In the genomic region with DNA sequence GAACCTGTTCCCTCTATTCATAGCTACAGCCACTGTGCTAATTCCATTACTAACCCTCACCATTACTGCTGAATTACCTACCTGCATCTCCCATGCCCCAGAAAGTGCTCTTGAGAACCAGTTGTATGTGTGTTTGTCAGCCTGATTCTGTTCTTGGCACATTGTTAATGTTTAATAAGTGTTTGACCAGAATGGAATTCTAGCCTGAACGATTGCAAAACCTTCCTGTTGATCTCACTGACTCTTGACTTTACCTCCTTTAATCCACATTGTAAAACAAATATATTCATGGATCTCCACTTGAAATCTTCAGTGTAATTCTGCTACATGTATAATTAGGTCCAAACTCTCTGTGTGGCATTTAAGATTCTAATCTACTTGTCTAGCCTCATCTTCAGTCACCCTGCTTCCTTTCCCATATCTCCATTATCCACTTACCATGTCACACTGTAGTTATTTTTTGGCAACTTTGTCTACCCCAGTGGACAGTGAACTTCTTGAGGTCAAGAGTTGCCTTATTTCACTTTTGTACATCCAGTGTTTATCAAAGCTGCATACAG, we compare ENCODE assay signal across 1 cellular context.
TF ChIP-seq lines count a peak whose summit lies in the region.

No MANE protein-coding gene starts in this region.

TF ChIP-seq in HepG2, 621 proteins besides CTCF, POLR2A, EP300 and RAD21 (continued from another document and continues in another):
- TF ChIP-seq KIAA2018 (CRISPR knock-in tag; IDR thresholded peaks at IDR 0.05; ENCODE audit: borderline replicate concordance) = no peak
- TF ChIP-seq DRAP1 (CRISPR knock-in tag; IDR thresholded peaks at IDR 0.05) = peak; percentile 19; the same call in 1 of the 2 replicates
- TF ChIP-seq, protein P1, sequence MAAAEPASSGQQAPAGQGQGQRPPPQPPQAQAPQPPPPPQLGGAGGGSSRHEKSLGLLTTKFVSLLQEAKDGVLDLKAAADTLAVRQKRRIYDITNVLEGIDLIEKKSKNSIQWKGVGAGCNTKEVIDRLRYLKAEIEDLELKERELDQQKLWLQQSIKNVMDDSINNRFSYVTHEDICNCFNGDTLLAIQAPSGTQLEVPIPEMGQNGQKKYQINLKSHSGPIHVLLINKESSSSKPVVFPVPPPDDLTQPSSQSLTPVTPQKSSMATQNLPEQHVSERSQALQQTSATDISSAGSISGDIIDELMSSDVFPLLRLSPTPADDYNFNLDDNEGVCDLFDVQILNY (CRISPR knock-in tag; conservative IDR thresholded peaks at IDR 0.05) = no peak
- no peak for TF ChIP-seq DMAP1 (CRISPR knock-in tag; IDR thresholded peaks at IDR 0.05)
- TF ChIP-seq TCF7L2 (IDR thresholded peaks at IDR 0.05; ENCODE audit: low read depth, low read length) = 0 out of 2 replicates have a peak, but pooled peaks have one; percentile 8
- peak; percentile 60 for TF ChIP-seq ZMYM3 (CRISPR knock-in tag; IDR thresholded peaks at IDR 0.05)
- no peak for TF ChIP-seq ZFX (CRISPR knock-in tag; IDR thresholded peaks at IDR 0.05; ENCODE audit: low read depth)
- TF ChIP-seq, protein P2, sequence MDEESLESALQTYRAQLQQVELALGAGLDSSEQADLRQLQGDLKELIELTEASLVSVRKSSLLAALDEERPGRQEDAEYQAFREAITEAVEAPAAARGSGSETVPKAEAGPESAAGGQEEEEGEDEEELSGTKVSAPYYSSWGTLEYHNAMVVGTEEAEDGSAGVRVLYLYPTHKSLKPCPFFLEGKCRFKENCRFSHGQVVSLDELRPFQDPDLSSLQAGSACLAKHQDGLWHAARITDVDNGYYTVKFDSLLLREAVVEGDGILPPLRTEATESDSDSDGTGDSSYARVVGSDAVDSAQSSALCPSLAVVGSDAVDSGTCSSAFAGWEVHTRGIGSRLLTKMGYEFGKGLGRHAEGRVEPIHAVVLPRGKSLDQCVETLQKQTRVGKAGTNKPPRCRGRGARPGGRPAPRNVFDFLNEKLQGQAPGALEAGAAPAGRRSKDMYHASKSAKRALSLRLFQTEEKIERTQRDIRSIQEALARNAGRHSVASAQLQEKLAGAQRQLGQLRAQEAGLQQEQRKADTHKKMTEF (CRISPR knock-in tag; IDR thresholded peaks at IDR 0.05) = peak; percentile 91
- TF ChIP-seq ERF (CRISPR knock-in tag; IDR thresholded peaks at IDR 0.05) = peak; percentile 70
- TF ChIP-seq, protein P3, sequence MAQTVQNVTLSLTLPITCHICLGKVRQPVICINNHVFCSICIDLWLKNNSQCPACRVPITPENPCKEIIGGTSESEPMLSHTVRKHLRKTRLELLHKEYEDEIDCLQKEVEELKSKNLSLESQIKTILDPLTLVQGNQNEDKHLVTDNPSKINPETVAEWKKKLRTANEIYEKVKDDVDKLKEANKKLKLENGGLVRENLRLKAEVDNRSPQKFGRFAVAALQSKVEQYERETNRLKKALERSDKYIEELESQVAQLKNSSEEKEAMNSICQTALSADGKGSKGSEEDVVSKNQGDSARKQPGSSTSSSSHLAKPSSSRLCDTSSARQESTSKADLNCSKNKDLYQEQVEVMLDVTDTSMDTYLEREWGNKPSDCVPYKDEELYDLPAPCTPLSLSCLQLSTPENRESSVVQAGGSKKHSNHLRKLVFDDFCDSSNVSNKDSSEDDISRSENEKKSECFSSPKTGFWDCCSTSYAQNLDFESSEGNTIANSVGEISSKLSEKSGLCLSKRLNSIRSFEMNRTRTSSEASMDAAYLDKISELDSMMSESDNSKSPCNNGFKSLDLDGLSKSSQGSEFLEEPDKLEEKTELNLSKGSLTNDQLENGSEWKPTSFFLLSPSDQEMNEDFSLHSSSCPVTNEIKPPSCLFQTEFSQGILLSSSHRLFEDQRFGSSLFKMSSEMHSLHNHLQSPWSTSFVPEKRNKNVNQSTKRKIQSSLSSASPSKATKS (CRISPR knock-in tag; IDR thresholded peaks at IDR 0.05) = peak; percentile 59; the same call in 1 of the 2 replicates
- TF ChIP-seq ZNF614 (CRISPR knock-in tag; IDR thresholded peaks at IDR 0.05; ENCODE audit: borderline replicate concordance) = peak; percentile 94
- no peak for TF ChIP-seq ZNF605 (CRISPR knock-in tag; IDR thresholded peaks at IDR 0.05)
- TF ChIP-seq SMAD1 (CRISPR knock-in tag; IDR thresholded peaks at IDR 0.05; ENCODE audit: borderline replicate concordance, low read depth) = no peak
- TF ChIP-seq ZNF878 (CRISPR knock-in tag; IDR thresholded peaks at IDR 0.05) = no peak; the same call in 1 of the 2 replicates
- TF ChIP-seq, protein P4, sequence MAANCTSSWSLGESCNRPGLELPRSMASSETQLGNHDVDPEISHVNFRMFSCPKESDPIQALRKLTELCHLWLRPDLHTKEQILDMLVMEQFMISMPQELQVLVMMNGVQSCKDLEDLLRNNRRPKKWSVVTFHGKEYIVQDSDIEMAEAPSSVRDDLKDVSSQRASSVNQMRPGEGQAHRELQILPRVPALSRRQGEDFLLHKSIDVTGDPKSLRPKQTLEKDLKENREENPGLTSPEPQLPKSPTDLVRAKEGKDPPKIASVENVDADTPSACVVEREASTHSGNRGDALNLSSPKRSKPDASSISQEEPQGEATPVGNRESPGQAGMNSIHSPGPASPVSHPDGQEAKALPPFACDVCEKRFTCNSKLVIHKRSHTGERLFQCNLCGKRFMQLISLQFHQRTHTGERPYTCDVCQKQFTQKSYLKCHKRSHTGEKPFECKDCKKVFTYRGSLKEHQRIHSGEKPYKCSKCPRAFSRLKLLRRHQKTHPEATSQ (CRISPR knock-in tag; IDR thresholded peaks at IDR 0.05; ENCODE audit: borderline replicate concordance) = peak; percentile 82; the same call in 1 of the 2 replicates
- 0 out of 2 replicates have a peak, but pooled peaks have one; percentile 19 for TF ChIP-seq TRIM24 (CRISPR knock-in tag; IDR thresholded peaks at IDR 0.05)
- TF ChIP-seq, protein P5, sequence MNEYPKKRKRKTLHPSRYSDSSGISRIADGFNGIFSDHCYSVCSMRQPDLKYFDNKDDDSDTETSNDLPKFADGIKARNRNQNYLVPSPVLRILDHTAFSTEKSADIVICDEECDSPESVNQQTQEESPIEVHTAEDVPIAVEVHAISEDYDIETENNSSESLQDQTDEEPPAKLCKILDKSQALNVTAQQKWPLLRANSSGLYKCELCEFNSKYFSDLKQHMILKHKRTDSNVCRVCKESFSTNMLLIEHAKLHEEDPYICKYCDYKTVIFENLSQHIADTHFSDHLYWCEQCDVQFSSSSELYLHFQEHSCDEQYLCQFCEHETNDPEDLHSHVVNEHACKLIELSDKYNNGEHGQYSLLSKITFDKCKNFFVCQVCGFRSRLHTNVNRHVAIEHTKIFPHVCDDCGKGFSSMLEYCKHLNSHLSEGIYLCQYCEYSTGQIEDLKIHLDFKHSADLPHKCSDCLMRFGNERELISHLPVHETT (CRISPR knock-in tag; conservative IDR thresholded peaks at IDR 0.05) = no peak
- TF ChIP-seq ZNF629 (CRISPR knock-in tag; conservative IDR thresholded peaks at IDR 0.05) = no peak
- no peak; the same call in 1 of the 2 replicates for TF ChIP-seq MIER2 (CRISPR knock-in tag; IDR thresholded peaks at IDR 0.05)
- TF ChIP-seq, protein P6, sequence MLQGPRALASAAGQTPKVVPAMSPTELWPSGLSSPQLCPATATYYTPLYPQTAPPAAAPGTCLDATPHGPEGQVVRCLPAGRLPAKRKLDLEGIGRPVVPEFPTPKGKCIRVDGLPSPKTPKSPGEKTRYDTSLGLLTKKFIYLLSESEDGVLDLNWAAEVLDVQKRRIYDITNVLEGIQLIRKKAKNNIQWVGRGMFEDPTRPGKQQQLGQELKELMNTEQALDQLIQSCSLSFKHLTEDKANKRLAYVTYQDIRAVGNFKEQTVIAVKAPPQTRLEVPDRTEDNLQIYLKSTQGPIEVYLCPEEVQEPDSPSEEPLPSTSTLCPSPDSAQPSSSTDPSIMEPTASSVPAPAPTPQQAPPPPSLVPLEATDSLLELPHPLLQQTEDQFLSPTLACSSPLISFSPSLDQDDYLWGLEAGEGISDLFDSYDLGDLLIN (CRISPR knock-in tag; IDR thresholded peaks at IDR 0.05; ENCODE audit: borderline replicate concordance) = no peak
- TF ChIP-seq NFKBIZ (CRISPR knock-in tag; IDR thresholded peaks at IDR 0.05) = peak; percentile 74; the same call in 1 of the 2 replicates
- TF ChIP-seq, protein P7, sequence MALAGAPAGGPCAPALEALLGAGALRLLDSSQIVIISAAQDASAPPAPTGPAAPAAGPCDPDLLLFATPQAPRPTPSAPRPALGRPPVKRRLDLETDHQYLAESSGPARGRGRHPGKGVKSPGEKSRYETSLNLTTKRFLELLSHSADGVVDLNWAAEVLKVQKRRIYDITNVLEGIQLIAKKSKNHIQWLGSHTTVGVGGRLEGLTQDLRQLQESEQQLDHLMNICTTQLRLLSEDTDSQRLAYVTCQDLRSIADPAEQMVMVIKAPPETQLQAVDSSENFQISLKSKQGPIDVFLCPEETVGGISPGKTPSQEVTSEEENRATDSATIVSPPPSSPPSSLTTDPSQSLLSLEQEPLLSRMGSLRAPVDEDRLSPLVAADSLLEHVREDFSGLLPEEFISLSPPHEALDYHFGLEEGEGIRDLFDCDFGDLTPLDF (CRISPR knock-in tag; IDR thresholded peaks at IDR 0.05) = no peak; the same call in 1 of the 2 replicates
- peak; percentile 26; the same call in 1 of the 2 replicates for TF ChIP-seq HOXA5 (CRISPR knock-in tag; IDR thresholded peaks at IDR 0.05)
- TF ChIP-seq, protein P8, sequence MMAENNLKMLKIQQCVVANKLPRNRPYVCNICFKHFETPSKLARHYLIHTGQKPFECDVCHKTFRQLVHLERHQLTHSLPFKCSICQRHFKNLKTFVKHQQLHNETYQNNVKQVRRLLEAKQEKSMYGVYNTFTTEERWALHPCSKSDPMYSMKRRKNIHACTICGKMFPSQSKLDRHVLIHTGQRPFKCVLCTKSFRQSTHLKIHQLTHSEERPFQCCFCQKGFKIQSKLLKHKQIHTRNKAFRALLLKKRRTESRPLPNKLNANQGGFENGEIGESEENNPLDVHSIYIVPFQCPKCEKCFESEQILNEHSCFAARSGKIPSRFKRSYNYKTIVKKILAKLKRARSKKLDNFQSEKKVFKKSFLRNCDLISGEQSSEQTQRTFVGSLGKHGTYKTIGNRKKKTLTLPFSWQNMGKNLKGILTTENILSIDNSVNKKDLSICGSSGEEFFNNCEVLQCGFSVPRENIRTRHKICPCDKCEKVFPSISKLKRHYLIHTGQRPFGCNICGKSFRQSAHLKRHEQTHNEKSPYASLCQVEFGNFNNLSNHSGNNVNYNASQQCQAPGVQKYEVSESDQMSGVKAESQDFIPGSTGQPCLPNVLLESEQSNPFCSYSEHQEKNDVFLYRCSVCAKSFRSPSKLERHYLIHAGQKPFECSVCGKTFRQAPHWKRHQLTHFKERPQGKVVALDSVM (CRISPR knock-in tag; IDR thresholded peaks at IDR 0.05) = 0 out of 2 replicates have a peak, but pooled peaks have one; percentile 34
- TF ChIP-seq ZNF75D (CRISPR knock-in tag; IDR thresholded peaks at IDR 0.05; ENCODE audit: borderline replicate concordance) = no peak
- TF ChIP-seq ZNF383 (CRISPR knock-in tag; IDR thresholded peaks at IDR 0.05; ENCODE audit: borderline replicate concordance) = 0 out of 2 replicates have a peak, but pooled peaks have one; percentile 63
- TF ChIP-seq HCFC1 (IDR thresholded peaks at IDR 0.05; ENCODE audit: low read depth, low read length) = no peak
